In genomic region chr5:8628521-8628920, GRCh38 we compare ENCODE assay signal across 18 cellular contexts.
A peak's percentile ranks its signal among the peaks of the same experiment; 100 is the strongest.
DNase-seq lines count a peak whose midpoint lies in the region; TF ChIP-seq lines count a peak whose summit lies in the region.
"Had no signal": no experiment of that assay in that cellular context is flagged by ENCODE, and none has a peak within 500 bp of the region (broad histone marks: within the 10 kb centered on the region; RNA-seq: fewer than 3 reads in every experiment).

No MANE protein-coding gene starts in this region.

- TF ChIP-seq CTCF in epithelial cell of esophagus (IDR thresholded peaks at IDR 0.05; ENCODE audit: insufficient read depth, low read depth, low read length, missing control alignments): no peak

- no peak overlapping the region for H3K4me3 ChIP-seq in epithelial cell of esophagus (ENCODE audit: low read length)
- H3K4me3 ChIP-seq: esophagus muscularis mucosa, gastroesophageal sphincter, lung, Peyer's patch, skin epidermis, uterus had no signal

- intact Hi-C loops in posterior vena cava (cut with DNase I): no loop called here

- DNase-seq in DMS79 treated with DMSO at 0.1 percent for 48 hours (lab: John Stamatoyannopoulos, UW) (peak; percentile 75), NCI-H187 (lab: John Stamatoyannopoulos, UW) (peak; percentile 50 to 68), NCI-H510A (lab: John Stamatoyannopoulos, UW) (peak; percentile 90), epithelial cell of esophagus (ENCODE audit: low read depth) (peak; percentile 52), ecto neural progenitor cell (ENCODE audit: low spot score) (no peak), posterior vena cava (ENCODE audit: low spot score) (no peak)
- DNase-seq in activated CD4-positive, alpha-beta T cell treated with anti-CD3 and anti-CD28 coated beads for 48 hours: no peak
- DNase-seq: activated CD4-positive, alpha-beta T cell treated with anti-CD3 and anti-CD28 coated beads, Interleukin-2, amount 10 ng/mL, durations not matched to agents 7 days and 5 days; activated naive CD8-positive, alpha-beta T cell treated with anti-CD3 and anti-CD28 coated beads for 36 hours; effector CD8-positive, alpha-beta T cell; Peyer's patch; stimulated activated CD4-positive, alpha-beta T cell treated with anti-CD3 and anti-CD28 coated beads, Interleukin-2, amount 100 ng/mL, for 24 hours; stimulated activated naive B cell treated with anti-CD40 and anti-IgM and Interleukin-4, amounts not matched to agents 10 μg/mL and 1 μg/mL and 100 μg/mL, for 72 hours; uterus had no signal

Comparison
In these comparisons a context has a peak if more than half of its experiments do, and no peak if none do; other contexts are left out.
1. DNase-seq: peak in DMS79 treated with DMSO at 0.1 percent for 48 hours (single experiment), NCI-H187 (2 of 2), NCI-H510A (single experiment) and epithelial cell of esophagus (single experiment); none in ecto neural progenitor cell (single experiment), posterior vena cava (single experiment) and activated CD4-positive, alpha-beta T cell treated with anti-CD3 and anti-CD28 coated beads for 48 hours (single experiment).